ENCODE assay signal across 29 cellular contexts in the genomic region with DNA sequence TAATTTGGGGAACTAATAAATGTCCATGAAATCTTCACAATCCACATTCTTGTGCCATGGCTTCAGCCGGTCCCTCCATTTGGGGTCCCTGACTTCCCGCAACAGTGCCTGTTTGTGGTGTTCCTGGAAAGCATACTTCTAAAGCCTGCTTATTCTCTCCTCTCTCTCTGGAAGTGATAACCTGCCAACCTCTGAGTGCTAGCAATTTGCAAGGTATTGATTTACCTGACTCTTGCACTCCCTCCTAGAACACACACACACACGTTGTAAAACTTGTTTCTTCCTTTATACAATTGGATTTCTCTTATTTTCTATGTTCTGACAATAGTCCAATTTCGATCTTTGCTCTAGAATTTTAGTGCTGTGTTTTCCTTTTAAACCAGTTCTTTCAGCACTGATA. TPM values are rescaled to one million over a fixed set of nuclear protein-coding genes. Genes with fewer than 3 reads are reported as not detected.
DNase-seq lines count a peak whose midpoint lies in the region; ATAC-seq and FAIRE-seq lines count a peak whose summit lies in the region.
"Had no signal": no experiment of that assay in that cellular context is flagged by ENCODE, and none has a peak within 500 bp of the region (broad histone marks: within the 10 kb centered on the region; RNA-seq: fewer than 3 reads in every experiment).

No MANE protein-coding gene starts in this region.

- H3K4ac ChIP-seq in mesendoderm (ENCODE audit: low read depth, low read length), result no peak overlapping the region

- no peaks in the 10 kb centered on the region for H3K9me3 ChIP-seq in small intestine (ENCODE audit: control insufficient read depth, low read depth)
- H3K9me3 ChIP-seq: BE2C had no signal

- no peaks in the 10 kb centered on the region for H3K79me2 ChIP-seq in mesendoderm (ENCODE audit: control insufficient read depth, insufficient read depth, low read length)

- H2BK120ac ChIP-seq in mesendoderm (ENCODE audit: low read depth, low read length), result no peak overlapping the region

- H2BK5ac ChIP-seq in mesendoderm (ENCODE audit: low read length), result no peak overlapping the region

- H3K4me3 ChIP-seq in mesendoderm (ENCODE audit: low read length) (no peak overlapping the region), small intestine (ENCODE audit: low read depth in 1 of 2, low read length in 2 of 2) (no peak overlapping the region)
- H3K4me3 ChIP-seq: BLaER1, GM12878 had no signal

- ATAC-seq in left colon (peak; percentile 93), GM19351 (IDR thresholded peaks at IDR 0.05; ENCODE audit: unreplicated experiment) (no peak)
- ATAC-seq: GM12878 had no signal

- H3K27ac ChIP-seq in mesendoderm (ENCODE audit: low read depth, low read length), result no peak overlapping the region
- no peak overlapping the region for H3K27ac ChIP-seq in small intestine (ENCODE audit: low read depth in 1 of 2, low read length in 1 of 2)
- H3K27ac ChIP-seq: BLaER1 had no signal

- no peak overlapping the region for H3K9ac ChIP-seq in mesendoderm (ENCODE audit: low read length)
- H3K9ac ChIP-seq: BLaER1 had no signal

- H2AK5ac ChIP-seq in mesendoderm (ENCODE audit: low read length), result no peak overlapping the region

- H3K18ac ChIP-seq in mesendoderm (ENCODE audit: low read length), result no peak overlapping the region

- H3K23ac ChIP-seq in mesendoderm (ENCODE audit: low read length), result no peak overlapping the region

- H3K4me2 ChIP-seq in mesendoderm (ENCODE audit: low read length), result no peak overlapping the region
- H3K4me2 ChIP-seq: BLaER1 had no signal

- no peaks in the 10 kb centered on the region for H3K79me1 ChIP-seq in mesendoderm (ENCODE audit: low read length)

- no peak overlapping the region for H2BK15ac ChIP-seq in mesendoderm (replicated peaks; ENCODE audit: low read depth)

- no peak overlapping the region for H4K8ac ChIP-seq in mesendoderm (ENCODE audit: low read depth, low read length)

- H3K36me3 ChIP-seq in mesendoderm (ENCODE audit: control insufficient read depth, insufficient read depth, low read length) (no peaks in the 10 kb centered on the region), small intestine (ENCODE audit: control insufficient read depth in 2 of 2, insufficient read depth in 2 of 2, low read length in 2 of 2) (no peaks in the 10 kb centered on the region)
- H3K36me3 ChIP-seq: BE2C, BLaER1 had no signal

- FAIRE-seq in small intestine (lab: Jason Lieb, UNC), result no peak
- FAIRE-seq: A204.1, GM12878, GM12892, GM18507 had no signal

- intact Hi-C loops in left colon (cut with DNase I, micrococcal nuclease), result no loop called here

- DNase-seq in left colon (no peak), mesendoderm (peak; percentile 1), small intestine (peak; percentile 13), NCI-H69 (lab: John Stamatoyannopoulos, UW) (no peak)
- DNase-seq in activated CD4-positive, alpha-beta T cell treated with anti-CD3 and anti-CD28 coated beads for 48 hours, result no peak
- DNase-seq: 8988T; ACHN; BE2C; C1 segment of cervical spinal cord; CD4-positive, alpha-beta memory T cell; CD4-positive, CD25-positive, alpha-beta regulatory T cell; CD8-positive, alpha-beta memory T cell; COR-L47; DMS 273 treated with DMSO at 0.1 percent for 48 hours; DMS153; DMS53; DMS79; DND-41; EL; GDM1 had no signal

- no peaks in the 10 kb centered on the region for H3K4me1 ChIP-seq in mesendoderm (ENCODE audit: control insufficient read depth, low read depth, low read length)
- no peaks in the 10 kb centered on the region for H3K4me1 ChIP-seq in small intestine (ENCODE audit: control insufficient read depth in 2 of 2, insufficient read depth in 1 of 2, low read depth in 1 of 2, low read length in 1 of 2)
- H3K4me1 ChIP-seq: BE2C, BLaER1 had no signal

- H3K27me3 ChIP-seq in mesendoderm (ENCODE audit: insufficient read depth, low read length, poor library complexity) (no peaks in the 10 kb centered on the region), small intestine (ENCODE audit: control insufficient read depth in 2 of 2, insufficient read depth in 2 of 2, low read length in 2 of 2) (no peaks in the 10 kb centered on the region)
- H3K27me3 ChIP-seq: BLaER1 had no signal

- H3K56ac ChIP-seq in mesendoderm (ENCODE audit: low read length), result no peak overlapping the region

- H4K5ac ChIP-seq in mesendoderm (ENCODE audit: low read length), result no peak overlapping the region

- WGBS in mesendoderm (ENCODE audit: extremely low coverage, insufficient coverage, low lambda C conversion rate), result no CpG with 5 or more reads among the region's 4 CpGs
- 35 to 65% (median 44%) methylated on average over 4 of the region's 4 CpGs for WGBS in small intestine, 3 donors

RNA-seq across cellular contexts. Expression of a gene that starts 58.5 kb away (rescaled TPM):
- total RNA-seq in left colon, result 10 to 100 TPM; 17.0 to 28.1 TPM
- 0.03 TPM for polyA plus RNA-seq in mesendoderm (2013, experiment 1 of 2)
- 0.07 TPM for polyA plus RNA-seq in mesendoderm (2013, experiment 2 of 2)
- under 1 TPM in 2 of 3 donors, not detected in 1; 0.15 to 0.54 TPM for polyA plus RNA-seq in small intestine
- total RNA-seq: A673; CD4-positive, alpha-beta memory T cell; CD4-positive, CD25-positive, alpha-beta regulatory T cell; CD8-positive, alpha-beta memory T cell; Daoy; GM12878 had no signal
- polyA plus RNA-seq: CD14-positive monocyte; CD4-positive, alpha-beta memory T cell; CD4-positive, CD25-positive, alpha-beta regulatory T cell; CD8-positive, alpha-beta memory T cell; GM12878 had no signal

Comparison
In these comparisons a context has a peak if more than half of its experiments do, and no peak if none do; other contexts are left out.
1. DNase-seq: peak in mesendoderm (single experiment) and small intestine (single experiment); none in left colon (0 of 2), activated CD4-positive, alpha-beta T cell treated with anti-CD3 and anti-CD28 coated beads for 48 hours (single experiment) and NCI-H69 (single experiment).